1 cellular context compared by ENCODE assay signal in the genomic region with DNA sequence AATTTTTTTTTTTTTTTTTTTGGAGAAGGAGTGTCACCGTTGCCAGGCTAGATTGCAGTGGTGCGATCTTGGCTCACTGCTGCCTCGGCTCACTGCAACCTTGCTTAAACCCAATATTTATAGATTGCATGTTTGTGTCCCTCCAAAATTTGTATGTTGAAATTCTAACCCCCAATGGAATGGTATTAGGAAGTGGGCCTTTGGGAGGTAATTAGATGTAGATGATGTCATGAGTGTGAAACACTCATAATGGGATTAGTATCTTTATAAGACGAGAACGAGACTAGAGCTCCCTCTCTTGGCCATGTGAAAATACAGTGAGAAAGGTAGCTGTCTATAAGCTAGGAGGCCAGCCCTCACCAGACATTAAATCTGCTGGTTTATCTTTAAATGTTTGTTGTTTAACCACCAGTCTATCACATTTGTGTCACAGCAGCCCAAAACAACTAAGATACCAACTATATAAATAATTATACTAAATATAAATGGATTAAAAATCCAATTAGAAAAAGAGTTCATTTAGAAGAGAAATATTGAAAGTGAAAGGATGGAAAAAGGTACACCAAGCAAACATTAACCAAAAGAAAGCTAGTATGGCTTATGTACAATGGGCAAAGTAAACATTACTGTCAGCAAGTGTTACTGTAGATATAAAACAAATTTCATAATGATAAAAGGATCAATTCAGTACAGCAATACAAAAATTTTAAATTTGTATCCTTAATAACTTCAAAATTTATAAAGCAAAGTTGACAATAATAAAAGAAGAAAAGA.
TF ChIP-seq lines count a peak whose summit lies in the region.

No MANE protein-coding gene starts in this region.

TF ChIP-seq in IMR-90, 13 proteins besides CTCF, POLR2A, EP300 and RAD21:
- no peak for TF ChIP-seq MAFK (IDR thresholded peaks at IDR 0.05; ENCODE audit: low read depth, low read length)
- no peak for TF ChIP-seq FOS (IDR thresholded peaks at IDR 0.05; ENCODE audit: low read depth, low read length)
- TF ChIP-seq CHD1 (IDR thresholded peaks at IDR 0.05; ENCODE audit: low read depth, low read length) = no peak
- TF ChIP-seq RFX5 (IDR thresholded peaks at IDR 0.05; ENCODE audit: low read depth, low read length) = no peak
- TF ChIP-seq SMC3 (IDR thresholded peaks at IDR 0.05; ENCODE audit: low read depth, low read length) = no peak
- no peak for TF ChIP-seq MAZ (IDR thresholded peaks at IDR 0.05; ENCODE audit: borderline replicate concordance, low read depth, low read length)
- no peak for TF ChIP-seq MXI1 (IDR thresholded peaks at IDR 0.05; ENCODE audit: borderline replicate concordance, low read depth, low read length)
- TF ChIP-seq, protein P1, sequence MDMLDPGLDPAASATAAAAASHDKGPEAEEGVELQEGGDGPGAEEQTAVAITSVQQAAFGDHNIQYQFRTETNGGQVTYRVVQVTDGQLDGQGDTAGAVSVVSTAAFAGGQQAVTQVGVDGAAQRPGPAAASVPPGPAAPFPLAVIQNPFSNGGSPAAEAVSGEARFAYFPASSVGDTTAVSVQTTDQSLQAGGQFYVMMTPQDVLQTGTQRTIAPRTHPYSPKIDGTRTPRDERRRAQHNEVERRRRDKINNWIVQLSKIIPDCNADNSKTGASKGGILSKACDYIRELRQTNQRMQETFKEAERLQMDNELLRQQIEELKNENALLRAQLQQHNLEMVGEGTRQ (IDR thresholded peaks at IDR 0.05; ENCODE audit: low read depth, low read length) = no peak
- TF ChIP-seq RCOR1 (IDR thresholded peaks at IDR 0.05; ENCODE audit: insufficient replicate concordance, low read length) = no peak
- no peak for TF ChIP-seq BHLHE40 (IDR thresholded peaks at IDR 0.05; ENCODE audit: low read depth, low read length)
- no peak for TF ChIP-seq CEBPB (IDR thresholded peaks at IDR 0.05; ENCODE audit: low read depth, low read length)
- no peak for TF ChIP-seq NFE2L2 (IDR thresholded peaks at IDR 0.05; ENCODE audit: low read depth, low read length)
- TF ChIP-seq, protein P2, sequence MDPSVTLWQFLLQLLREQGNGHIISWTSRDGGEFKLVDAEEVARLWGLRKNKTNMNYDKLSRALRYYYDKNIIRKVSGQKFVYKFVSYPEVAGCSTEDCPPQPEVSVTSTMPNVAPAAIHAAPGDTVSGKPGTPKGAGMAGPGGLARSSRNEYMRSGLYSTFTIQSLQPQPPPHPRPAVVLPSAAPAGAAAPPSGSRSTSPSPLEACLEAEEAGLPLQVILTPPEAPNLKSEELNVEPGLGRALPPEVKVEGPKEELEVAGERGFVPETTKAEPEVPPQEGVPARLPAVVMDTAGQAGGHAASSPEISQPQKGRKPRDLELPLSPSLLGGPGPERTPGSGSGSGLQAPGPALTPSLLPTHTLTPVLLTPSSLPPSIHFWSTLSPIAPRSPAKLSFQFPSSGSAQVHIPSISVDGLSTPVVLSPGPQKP (IDR thresholded peaks at IDR 0.05; ENCODE audit: borderline replicate concordance, low read depth, low read length) = no peak
TF ChIP-seq in IMR-90: peak in this region for 0.
